Comparison of ENCODE assay signal across 11 cellular contexts in genomic region chr13:53201454-53202225, GRCh38.
DNase-seq lines count a peak whose midpoint lies in the region; ATAC-seq and TF ChIP-seq lines count a peak whose summit lies in the region.
"Had no signal": no experiment of that assay in that cellular context is flagged by ENCODE, and none has a peak within 500 bp of the region (broad histone marks: within the 10 kb centered on the region; RNA-seq: fewer than 3 reads in every experiment).

No MANE protein-coding gene starts in this region.

- intact Hi-C loops in body of pancreas (cut with DNase I) (loop anchor here (10.0 kb wide), 1 partner anchor 237 kb away; no protein-coding TSS in a partner anchor), left colon (cut with DNase I, micrococcal nuclease) (no loop called here), upper lobe of right lung (cut with DNase I) (no loop called here)

- ATAC-seq in body of pancreas = peak; percentile 70
- ATAC-seq in left colon = peak; percentile 82
- ATAC-seq in upper lobe of right lung = peak; percentile 54

- H3K27me3 ChIP-seq in body of pancreas (peaks cover 0 to 9% of the 10 kb centered on the region in 2 donors), upper lobe of right lung (peaks cover 33% of the 10 kb centered on the region)

- TF ChIP-seq CTCF in body of pancreas (IDR thresholded peaks at IDR 0.05) (peak in 6 of 7 experiments; percentile 17 to 54 (median 40)), upper lobe of right lung (IDR thresholded peaks at IDR 0.05) (no peak)

- H3K9me3 ChIP-seq in body of pancreas (no peaks in the 10 kb centered on the region), upper lobe of right lung (no peaks in the 10 kb centered on the region)

- H3K4me1 ChIP-seq in body of pancreas (peaks cover 13% of the 10 kb centered on the region), upper lobe of right lung (no peaks in the 10 kb centered on the region)

- no peak for TF ChIP-seq POLR2A in body of pancreas (IDR thresholded peaks at IDR 0.05)

- WGBS in body of pancreas, 2 donors = 12% methylated on average over 74 of the region's 74 CpGs; no CpG with 5 or more reads in 1 of the 2 donors

- no peaks in the 10 kb centered on the region for H3K36me3 ChIP-seq in body of pancreas (replicated peaks in 1 of 2; ENCODE audit: insufficient read depth in 1 of 2, low read depth in 2 of 2)
- H3K36me3 ChIP-seq in upper lobe of right lung = no peaks in the 10 kb centered on the region

- no peak overlapping the region for H3K27ac ChIP-seq in body of pancreas
- no peak overlapping the region for H3K27ac ChIP-seq in upper lobe of right lung

- in situ Hi-C loops in KBM-7 (cut with MboI; ENCODE audit: low pct_unique_long_range_greater_than_20kb, low sequenced_read_pairs) = no loop called here

- DNase-seq in stimulated activated CD4-positive, alpha-beta T cell treated with anti-CD3 and anti-CD28 coated beads, Interleukin-15, amount 100 ng/mL, for 24 hours = peak; percentile 12
- DNase-seq in stimulated activated CD4-positive, alpha-beta T cell treated with anti-CD3 and anti-CD28 coated beads, Interleukin-2, amount 100 ng/mL, for 48 hours = no peak
- peak; percentile 6 to 61 (median 42) for DNase-seq in body of pancreas
- peak in 1 of 2 donors; percentile 23 for DNase-seq in left colon
- DNase-seq in upper lobe of right lung = peak; percentile 64
- no peak for DNase-seq in KBM-7
- no peak for DNase-seq in pons (ENCODE audit: low spot score)
- no peak for DNase-seq in NCI-H748 (lab: John Stamatoyannopoulos, UW; ENCODE audit: unreplicated experiment)
- DNase-seq: activated T-cell treated with anti-CD3 and anti-CD28 coated beads, Interleukin-2, amount 50 U/mL, for 4 hours; effector CD8-positive, alpha-beta T cell; NCI-H2171 treated with DMSO at 0.1 percent for 48 hours had no signal

- H3K4me3 ChIP-seq in body of pancreas (no peak overlapping the region), upper lobe of right lung (no peak overlapping the region)

Comparison
In these comparisons a context has a peak if more than half of its experiments do, and no peak if none do; other contexts are left out.
1. DNase-seq: peak in stimulated activated CD4-positive, alpha-beta T cell treated with anti-CD3 and anti-CD28 coated beads, Interleukin-15, amount 100 ng/mL, for 24 hours (single experiment), body of pancreas (4 of 4) and upper lobe of right lung (single experiment); none in stimulated activated CD4-positive, alpha-beta T cell treated with anti-CD3 and anti-CD28 coated beads, Interleukin-2, amount 100 ng/mL, for 48 hours (0 of 2), KBM-7 (single experiment), pons (single experiment) and NCI-H748 (single experiment).
2. Peak in every context shown above with its lines, with median percentiles within 50 percentile points of each other: ATAC-seq.